In the genomic region with DNA sequence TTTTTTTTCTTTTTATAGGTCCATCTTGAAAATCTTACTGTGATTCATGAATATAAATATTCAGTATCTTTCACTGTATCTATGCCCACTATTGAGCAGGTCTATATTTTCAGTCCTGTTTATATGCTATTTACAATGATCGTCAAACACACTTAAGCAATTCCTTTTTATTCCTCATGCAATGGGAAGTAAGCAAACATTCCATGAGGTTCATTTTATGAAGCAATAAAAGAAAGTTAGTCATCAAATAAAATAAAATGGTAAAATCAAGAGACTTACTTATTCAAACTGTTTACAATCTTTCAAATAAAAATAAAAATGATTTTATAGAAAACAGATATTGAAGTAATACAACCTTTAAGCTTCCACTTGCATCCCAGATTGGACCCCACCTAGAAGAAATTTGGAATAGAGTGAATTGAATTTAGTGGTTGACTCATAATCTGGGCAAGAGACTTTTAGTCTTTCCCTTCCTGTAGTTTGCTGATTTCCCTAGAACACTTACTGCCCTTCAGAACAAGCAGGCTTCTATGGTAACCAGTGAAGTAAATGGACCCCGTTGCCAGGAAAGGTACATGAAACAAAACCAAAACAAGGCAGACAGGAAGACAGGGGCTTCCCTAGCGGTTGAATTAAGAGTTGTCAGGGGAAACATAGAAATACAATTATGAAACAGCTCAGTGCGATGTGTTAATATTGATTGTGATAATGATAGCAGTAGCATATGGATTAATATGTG, we compare ENCODE assay signal across 8 cellular contexts.
A peak's percentile ranks its signal among the peaks of the same experiment; 100 is the strongest.
DNase-seq lines count a peak whose midpoint lies in the region; ATAC-seq and TF ChIP-seq lines count a peak whose summit lies in the region.

No MANE protein-coding gene starts in this region.

- no peak for TF ChIP-seq POLR2A in esophagus muscularis mucosa (IDR thresholded peaks at IDR 0.05; ENCODE audit: low read depth)
- no peak for TF ChIP-seq POLR2A in gastrocnemius medialis (IDR thresholded peaks at IDR 0.05)

- H3K27me3 ChIP-seq in esophagus muscularis mucosa, result no peaks in the 10 kb centered on the region
- H3K27me3 ChIP-seq in gastrocnemius medialis, result no peaks in the 10 kb centered on the region

- DNase-seq in GM03348 (ENCODE audit: low spot score) (peak; percentile 44), GM20000 (ENCODE audit: low spot score) (peak; percentile 65), esophagus muscularis mucosa (ENCODE audit: extremely low spot score) (no peak), gastrocnemius medialis (no peak), NCI-H526 treated with DMSO at 0.1 percent for 48 hours (lab: John Stamatoyannopoulos, UW) (no peak), left lobe of liver (ENCODE audit: low spot score) (no peak)

- H3K27ac ChIP-seq in esophagus muscularis mucosa (replicated peaks in 1 of 4) (peak overlapping the region in 3 of 4 donors; percentile 50 to 72 (median 61)), gastrocnemius medialis (peak overlapping the region in 1 of 4 donors; percentile 46)

- 28% methylated on average over 4 of the region's 4 CpGs for WGBS in esophagus muscularis mucosa

- H3K36me3 ChIP-seq in esophagus muscularis mucosa (no peaks in the 10 kb centered on the region), gastrocnemius medialis (no peaks in the 10 kb centered on the region)

- ATAC-seq in HG03521 (IDR thresholded peaks at IDR 0.05; ENCODE audit: unreplicated experiment) (peak; percentile 93), gastrocnemius medialis (peak; percentile 36 to 59), left lobe of liver (no peak)
- ATAC-seq in activated CD4-positive, CD25-positive, alpha-beta regulatory T cell treated with anti-CD3 and anti-CD28 coated beads, Interleukin-2, amount 50 U/mL, for 24 hours, result peak; percentile 76 to 80

- H3K4me3 ChIP-seq in esophagus muscularis mucosa, result no peak overlapping the region
- H3K4me3 ChIP-seq in gastrocnemius medialis, result no peak overlapping the region

- no peak for TF ChIP-seq EP300 in esophagus muscularis mucosa (IDR thresholded peaks at IDR 0.05)

- TF ChIP-seq CTCF in GM20000 (IDR thresholded peaks at IDR 0.05; ENCODE audit: extremely low read depth, missing control alignments), result peak; percentile 8
- TF ChIP-seq CTCF in esophagus muscularis mucosa (IDR thresholded peaks at IDR 0.05), result peak in 2 of 3 experiments; percentile 11 to 37
- no peak for TF ChIP-seq CTCF in gastrocnemius medialis (IDR thresholded peaks at IDR 0.05 in 4 of 5, conservative IDR thresholded peaks at IDR 0.05 in 1 of 5)

- H3K4me1 ChIP-seq in esophagus muscularis mucosa (peaks cover 9 to 45% (median 40%) of the 10 kb centered on the region in 4 donors), gastrocnemius medialis (peaks cover 4 to 13% of the 10 kb centered on the region in 2 donors)

- H3K9me3 ChIP-seq in esophagus muscularis mucosa (no peaks in the 10 kb centered on the region), gastrocnemius medialis (no peaks in the 10 kb centered on the region)

- in situ Hi-C loops in gastrocnemius medialis (cut with MboI; ENCODE audit: low sequenced_read_pairs in 4 of 4), result no loop called here

- intact Hi-C loops in esophagus muscularis mucosa (cut with DNase I), result no loop called here
- intact Hi-C loops in gastrocnemius medialis (cut with DNase I; ENCODE audit: low total_unique reads), result no loop called here

Comparison
In these comparisons a context has a peak if more than half of its experiments do, and no peak if none do; other contexts are left out.
1. DNase-seq: peak in GM03348 (single experiment) and GM20000 (single experiment); none in esophagus muscularis mucosa (single experiment), gastrocnemius medialis (0 of 2), NCI-H526 treated with DMSO at 0.1 percent for 48 hours (single experiment) and left lobe of liver (single experiment).
2. CTCF ChIP-seq: peak in GM20000 (single experiment) and esophagus muscularis mucosa (2 of 3); none in gastrocnemius medialis (0 of 5).